ENCODE assay signal across 15 cellular contexts in genomic region chr14:101884537-101885253, GRCh38.
"Had no signal": no experiment of that assay in that cellular context is flagged by ENCODE, and none has a peak within 500 bp of the region (broad histone marks: within the 10 kb centered on the region; RNA-seq: fewer than 3 reads in every experiment).

No MANE protein-coding gene starts in this region.

- H3K9me3 Mint-ChIP-seq: activated T-helper 17 cell treated with anti-CD3 and anti-CD28 coated beads, Interleukin-2, amount 50 U/mL, for 72 hours; natural killer cell treated with Interleukin-12 subunit alpha and Interleukin-12 subunit beta and Interleukin-15 and Interleukin-18, amount 100 ng/mL, for 72 hours; stimulated activated naive CD8-positive, alpha-beta T cell treated with anti-CD3 and anti-CD28 coated beads, Interleukin-15, amount 100 ng/mL, for 72 hours had no signal

- H3K27ac Mint-ChIP-seq: natural killer cell treated with Interleukin-12 subunit alpha and Interleukin-12 subunit beta and Interleukin-15 and Interleukin-18, amount 100 ng/mL, for 72 hours had no signal

- DNase-seq: activated CD4-positive, alpha-beta T cell treated with anti-CD3 and anti-CD28 coated beads, Interleukin-2, amount 50 U/mL, for 1 hour; activated CD4-positive, CD25-positive, alpha-beta regulatory T cell; activated naive CD4-positive, alpha-beta T cell treated with anti-CD3 and anti-CD28 coated beads, Interleukin-2, amount 50 U/mL, for 16 hours; activated T-cell treated with anti-CD3 and anti-CD28 coated beads for 4 hours; adrenal gland; gastrocnemius medialis; heart left ventricle; mesendoderm; SK-N-SH; stimulated activated CD4-positive, alpha-beta T cell treated with anti-CD3 and anti-CD28 coated beads, Interleukin-2, amount 100 ng/mL, for 24 hours; stimulated activated naive CD8-positive, alpha-beta T cell treated with anti-CD3 and anti-CD28 coated beads, Interleukin-15, amount 100 ng/mL, for 72 hours; T1000; trophoblast cell had no signal

- H3K27me3 Mint-ChIP-seq: activated T-helper 17 cell treated with anti-CD3 and anti-CD28 coated beads, Interleukin-2, amount 50 U/mL, for 72 hours; natural killer cell treated with Interleukin-12 subunit alpha and Interleukin-12 subunit beta and Interleukin-15 and Interleukin-18, amount 100 ng/mL, for 72 hours; stimulated activated naive CD8-positive, alpha-beta T cell treated with anti-CD3 and anti-CD28 coated beads, Interleukin-15, amount 100 ng/mL, for 72 hours had no signal

- H3K4me3 Mint-ChIP-seq: activated T-helper 17 cell treated with anti-CD3 and anti-CD28 coated beads, Interleukin-2, amount 50 U/mL, for 72 hours; natural killer cell treated with Interleukin-12 subunit alpha and Interleukin-12 subunit beta and Interleukin-15 and Interleukin-18, amount 100 ng/mL, for 72 hours; stimulated activated naive CD8-positive, alpha-beta T cell treated with anti-CD3 and anti-CD28 coated beads, Interleukin-15, amount 100 ng/mL, for 72 hours had no signal

- ATAC-seq: activated T-helper 17 cell treated with anti-CD3 and anti-CD28 coated beads, Interleukin-2, amount 50 U/mL, for 72 hours; gastrocnemius medialis; natural killer cell treated with Interleukin-12 subunit alpha and Interleukin-12 subunit beta and Interleukin-15 and Interleukin-18, amount 100 ng/mL, for 72 hours; stimulated activated naive CD8-positive, alpha-beta T cell treated with anti-CD3 and anti-CD28 coated beads, Interleukin-15, amount 100 ng/mL, for 72 hours had no signal
